Comparison of ENCODE assay signal across 13 cellular contexts in the genomic region with DNA sequence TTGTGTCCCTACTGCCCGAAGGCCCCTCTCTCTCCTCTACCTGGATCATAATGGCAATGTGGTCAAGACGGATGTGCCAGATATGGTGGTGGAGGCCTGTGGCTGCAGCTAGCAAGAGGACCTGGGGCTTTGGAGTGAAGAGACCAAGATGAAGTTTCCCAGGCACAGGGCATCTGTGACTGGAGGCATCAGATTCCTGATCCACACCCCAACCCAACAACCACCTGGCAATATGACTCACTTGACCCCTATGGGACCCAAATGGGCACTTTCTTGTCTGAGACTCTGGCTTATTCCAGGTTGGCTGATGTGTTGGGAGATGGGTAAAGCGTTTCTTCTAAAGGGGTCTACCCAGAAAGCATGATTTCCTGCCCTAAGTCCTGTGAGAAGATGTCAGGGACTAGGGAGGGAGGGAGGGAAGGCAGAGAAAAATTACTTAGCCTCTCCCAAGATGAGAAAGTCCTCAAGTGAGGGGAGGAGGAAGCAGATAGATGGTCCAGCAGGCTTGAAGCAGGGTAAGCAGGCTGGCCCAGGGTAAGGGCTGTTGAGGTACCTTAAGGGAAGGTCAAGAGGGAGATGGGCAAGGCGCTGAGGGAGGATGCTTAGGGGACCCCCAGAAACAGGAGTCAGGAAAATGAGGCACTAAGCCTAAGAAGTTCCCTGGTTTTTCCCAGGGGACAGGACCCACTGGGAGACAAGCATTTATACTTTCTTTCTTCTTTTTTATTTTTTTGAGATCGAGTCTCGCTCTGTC. TPM values are rescaled to one million over a fixed set of nuclear protein-coding genes. Genes with fewer than 3 reads are reported as not detected.
DNase-seq lines count a peak whose midpoint lies in the region; ATAC-seq and TF ChIP-seq lines count a peak whose summit lies in the region.
"Had no signal": no experiment of that assay in that cellular context is flagged by ENCODE, and none has a peak within 500 bp of the region (broad histone marks: within the 10 kb centered on the region; RNA-seq: fewer than 3 reads in every experiment).

No MANE protein-coding gene starts in this region.

- ATAC-seq in naive thymus-derived CD4-positive, alpha-beta T cell: no peak
- ATAC-seq in GM19351 (IDR thresholded peaks at IDR 0.05; ENCODE audit: unreplicated experiment) (no peak), T-cell (replicated peaks in 1 of 4) (no peak)
- ATAC-seq: left lung had no signal

- DNase-seq in BE2C (no peak), H9 (no peak), astrocyte of the spinal cord (ENCODE audit: low read depth, low spot score) (no peak), CD14-positive monocyte (ENCODE audit: low spot score) (no peak), T-cell (no peak)
- DNase-seq in naive thymus-derived CD4-positive, alpha-beta T cell: no peak
- DNase-seq: left lung, NCI-H524 treated with DMSO at 0.1 percent for 48 hours had no signal

- peaks cover 34% of the 10 kb centered on the region for H3K23me2 ChIP-seq in H9 (ENCODE audit: insufficient read length, low read depth, low read length, poor library complexity, severe bottlenecking)

- H3K79me2 ChIP-seq in H9 (ENCODE audit: insufficient read depth, low read length): no peaks in the 10 kb centered on the region

- no peaks in the 10 kb centered on the region for H3K9me3 Mint-ChIP-seq in H9
- peaks cover 0 to 2% (median 0%) of the 10 kb centered on the region in 11 donors for H3K9me3 Mint-ChIP-seq in naive thymus-derived CD4-positive, alpha-beta T cell
- peaks cover 0 to 6% (median 1%) of the 10 kb centered on the region in 7 donors for H3K9me3 Mint-ChIP-seq in CD14-positive monocyte
- H3K9me3 Mint-ChIP-seq in T-cell: no peaks in the 10 kb centered on the region
- H3K9me3 Mint-ChIP-seq: activated naive CD8-positive, alpha-beta T cell treated with anti-CD3 and anti-CD28 coated beads, Interleukin-2, amount 50 U/mL, for 24 hours; effector memory CD8-positive, alpha-beta T cell; naive B cell had no signal

- peak overlapping the region in 2 of 3 experiments; percentile 24 to 79; a peak in 1 of 7 replicates for H3K27ac Mint-ChIP-seq in H9
- H3K27ac Mint-ChIP-seq in naive thymus-derived CD4-positive, alpha-beta T cell: peak overlapping the region in 5 of 9 donors; percentile 9 to 58 (median 42)
- peak overlapping the region in 1 of 7 donors; percentile 61 for H3K27ac Mint-ChIP-seq in CD14-positive monocyte
- H3K27ac Mint-ChIP-seq in T-cell: no peak overlapping the region

- TF ChIP-seq CTCF in BE2C (IDR thresholded peaks at IDR 0.05; ENCODE audit: low read depth, low read length) (no peak), H9 (conservative IDR thresholded peaks at IDR 0.05) (no peak), astrocyte of the spinal cord (IDR thresholded peaks at IDR 0.05; ENCODE audit: low read depth, low read length) (no peak), CD14-positive monocyte (IDR thresholded peaks at IDR 0.05) (no peak)

- intact Hi-C loops in naive thymus-derived CD4-positive, alpha-beta T cell (cut with micrococcal nuclease): loop anchor here (1.0 to 10.0 kb wide), 5 partner anchors 150 to 345 kb away; partner anchors contain the start of genes LRP1 (in 1 of the 2), OS9 (in 1 of the 2) and STAT6 (in 1 of the 2)
- intact Hi-C loops in CD14-positive monocyte (cut with micrococcal nuclease): loop anchor here (5.0 to 10.0 kb wide), 2 partner anchors 152 to 175 kb away; partner anchors contain the start of gene B4GALNT1 (in 1 of the 2)

- no peak overlapping the region for H3K27ac ChIP-seq in H9 (ENCODE audit: insufficient read length, low read depth, low read length)
- no peak overlapping the region for H3K27ac ChIP-seq in naive thymus-derived CD4-positive, alpha-beta T cell (ENCODE audit: low read depth, low read length)
- H3K27ac ChIP-seq: left lung had no signal

- H3K4me3 Mint-ChIP-seq in H9 (peak overlapping the region; percentile 69 to 84), CD14-positive monocyte (no peak overlapping the region), T-cell (no peak overlapping the region)
- H3K4me3 Mint-ChIP-seq in naive thymus-derived CD4-positive, alpha-beta T cell: peak overlapping the region in 1 of 10 donors; percentile 25

- no peak overlapping the region for H2BK20ac ChIP-seq in H9 (ENCODE audit: low read depth, low read length, poor library complexity, severe bottlenecking)

- H3K4me1 ChIP-seq in BE2C (peaks cover 9% of the 10 kb centered on the region), H9 (ENCODE audit: insufficient read depth, low read length) (no peaks in the 10 kb centered on the region; the same call in 1 of the 2 replicates)
- peaks cover 14 to 24% of the 10 kb centered on the region in 2 donors for H3K4me1 ChIP-seq in naive thymus-derived CD4-positive, alpha-beta T cell (ENCODE audit: control insufficient read depth in 2 of 2, insufficient read depth in 2 of 2, low read length in 2 of 2)

- no CpG with 5 or more reads among the region's 6 CpGs for WGBS in H9 (ENCODE audit: extremely low coverage, insufficient read length, low lambda C conversion rate)

- H3K9me3 ChIP-seq in BE2C (no peaks in the 10 kb centered on the region), H9 (ENCODE audit: control insufficient read depth, low read depth, low read length) (no peaks in the 10 kb centered on the region)
- no peaks in the 10 kb centered on the region for H3K9me3 ChIP-seq in naive thymus-derived CD4-positive, alpha-beta T cell (ENCODE audit: control insufficient read depth in 2 of 3, low read length in 3 of 3)
- H3K9me3 ChIP-seq: left lung had no signal

- peak overlapping the region; percentile 84 for H3K4me2 ChIP-seq in H9 (ENCODE audit: insufficient read depth, insufficient read length, low read length)

- H2BK5ac ChIP-seq in H9 (ENCODE audit: insufficient read length, low read length): no peak overlapping the region

- H3K56ac ChIP-seq in H9 (ENCODE audit: insufficient read length, low read depth, low read length): no peak overlapping the region

- no peaks in the 10 kb centered on the region for H4K20me1 ChIP-seq in H9 (ENCODE audit: control insufficient read depth, insufficient read depth, insufficient read length)

- H4K8ac ChIP-seq in H9 (replicated peaks; ENCODE audit: insufficient read length, low read depth, low read length): no peak overlapping the region

- no peaks in the 10 kb centered on the region for H3K79me1 ChIP-seq in H9 (ENCODE audit: insufficient read depth, low read depth, low read length, poor library complexity, severe bottlenecking)

- no peak overlapping the region for H2AFZ ChIP-seq in H9 (ENCODE audit: low read length)

- no peak overlapping the region for H2BK12ac ChIP-seq in H9 (ENCODE audit: insufficient read length, low read depth, low read length)

- no peaks in the 10 kb centered on the region for H3K36me3 ChIP-seq in BE2C
- no peaks in the 10 kb centered on the region for H3K36me3 ChIP-seq in naive thymus-derived CD4-positive, alpha-beta T cell (ENCODE audit: control insufficient read depth in 2 of 3, insufficient read depth in 3 of 3, low read length in 3 of 3)
- H3K36me3 ChIP-seq: left lung had no signal

- peak overlapping the region; percentile 44 for H3K4me3 ChIP-seq in BE2C (ENCODE audit: low read depth, low read length)
- H3K4me3 ChIP-seq in astrocyte of the spinal cord (ENCODE audit: low read depth, low read length): peak overlapping the region; percentile 14
- no peak overlapping the region for H3K4me3 ChIP-seq in naive thymus-derived CD4-positive, alpha-beta T cell (ENCODE audit: low read length)
- H3K4me3 ChIP-seq: left lung had no signal

- H3K27me3 ChIP-seq in BE2C (peaks cover 6% of the 10 kb centered on the region), H9 (ENCODE audit: insufficient read depth, low read length) (no peaks in the 10 kb centered on the region)
- no peaks in the 10 kb centered on the region for H3K27me3 ChIP-seq in naive thymus-derived CD4-positive, alpha-beta T cell (ENCODE audit: control insufficient read depth in 2 of 2, insufficient read depth in 2 of 2, low read length in 2 of 2)

- H3K4ac ChIP-seq in H9 (ENCODE audit: low read depth, low read length): no peak overlapping the region

- in situ Hi-C loops in astrocyte of the spinal cord (cut with HindIII; ENCODE audit: low sequenced_read_pairs): no loop called here

- H3K36me3 Mint-ChIP-seq in H9 (ENCODE audit: insufficient read depth in 1 of 3, low read depth in 3 of 3): no peaks in the 10 kb centered on the region; a peak in 2 of 7 replicates
- H3K36me3 Mint-ChIP-seq in naive thymus-derived CD4-positive, alpha-beta T cell: no peaks in the 10 kb centered on the region
- peaks cover 2% of the 10 kb centered on the region in 2 donors for H3K36me3 Mint-ChIP-seq in CD14-positive monocyte
- no peaks in the 10 kb centered on the region for H3K36me3 Mint-ChIP-seq in T-cell
- H3K36me3 Mint-ChIP-seq: naive B cell had no signal

- POLR2A ChIA-PET in naive thymus-derived CD4-positive, alpha-beta T cell (lab: Charles Lee): interaction anchor here (0.6 kb wide), 1 partner anchor 216 kb away, joined by 3 read pairs; no protein-coding TSS in a partner anchor
- POLR2A ChIA-PET in T-cell (lab: Charles Lee): no interaction called here

- no peak overlapping the region for H2BK120ac ChIP-seq in H9 (ENCODE audit: low read depth, low read length, poor library complexity, severe bottlenecking)

- H3K18ac ChIP-seq in H9 (ENCODE audit: insufficient read length, low read depth, low read length): no peak overlapping the region

- no peak overlapping the region for H4K91ac ChIP-seq in H9 (ENCODE audit: insufficient read length, low read depth, low read length)

- no peak overlapping the region for H3T11ph ChIP-seq in H9 (ENCODE audit: low read length)

- 0 out of 2 replicates have a peak overlapping the region, but pooled peaks have one; percentile 6 for H3K14ac ChIP-seq in H9 (ENCODE audit: insufficient read depth, low read length)

- H2AK5ac ChIP-seq in H9 (ENCODE audit: insufficient read length, low read length): no peak overlapping the region

- H3K4me1 Mint-ChIP-seq in H9 (peaks cover 46 to 53% of the 10 kb centered on the region in 2 experiments), CD14-positive monocyte (peaks cover 44% of the 10 kb centered on the region), T-cell (peaks cover 27 to 49% (median 33%) of the 10 kb centered on the region in 3 donors)
- peaks cover 29 to 42% (median 32%) of the 10 kb centered on the region in 7 donors for H3K4me1 Mint-ChIP-seq in naive thymus-derived CD4-positive, alpha-beta T cell

- H3K27me3 Mint-ChIP-seq in H9 (ENCODE audit: low read depth) (peaks cover 4% of the 10 kb centered on the region), CD14-positive monocyte (ENCODE audit: low read depth in 3 of 3) (peaks cover 21 to 36% (median 30%) of the 10 kb centered on the region in 3 donors), T-cell (peaks cover 0 to 12% of the 10 kb centered on the region in 2 donors)
- H3K27me3 Mint-ChIP-seq in naive thymus-derived CD4-positive, alpha-beta T cell: peaks cover 0 to 18% (median 6%) of the 10 kb centered on the region in 5 donors
- H3K27me3 Mint-ChIP-seq: naive B cell had no signal

- H3K23ac ChIP-seq in H9 (ENCODE audit: insufficient read length, low read depth, low read length): no peak overlapping the region

- H2BK15ac ChIP-seq in H9 (ENCODE audit: low read depth, low read length): no peak overlapping the region

- CTCF ChIA-PET in naive thymus-derived CD4-positive, alpha-beta T cell (lab: Charles Lee): interaction anchor here (0.6 to 6.5 kb wide), 4 partner anchors 10 to 192 kb away, joined by 3 to 101 read pairs (median 3); partner anchors contain the start of gene ARHGAP9
- CTCF ChIA-PET in T-cell (lab: Charles Lee): interaction anchor here (0.5 to 1.2 kb wide), 3 partner anchors 35 to 192 kb away, joined by 3 to 5 read pairs (median 3); no protein-coding TSS in a partner anchor

- no peak overlapping the region for H4K5ac ChIP-seq in H9 (ENCODE audit: insufficient read length, low read depth, low read length)

- no peak overlapping the region for H3K9ac ChIP-seq in H9 (ENCODE audit: extremely low read depth, insufficient read length, low read length)

RNA-seq across cellular contexts. Expression of gene INHBE, which starts 1.8 kb away (rescaled TPM):
- polyA plus RNA-seq in BE2C (2012; ENCODE audit: insufficient read depth, insufficient read length, low read depth): 12.7 TPM
- 9.6 and 10.1 TPM in 2 replicates for total RNA-seq in H9 (2021)
- total RNA-seq in naive thymus-derived CD4-positive, alpha-beta T cell: under 1 TPM in 1 of 5 experiments, not detected in 4; 0.12 TPM
- polyA plus RNA-seq in naive thymus-derived CD4-positive, alpha-beta T cell: not detected
- polyA plus RNA-seq in CD14-positive monocyte: not detected
- under 1 TPM in 3 of 5 donors, not detected in 2; 0.09 to 0.13 (median 0.12) TPM for total RNA-seq in T-cell

RNA-seq across cellular contexts. Expression of gene GLI1, which starts 2.7 kb away (rescaled TPM):
- 1.5 TPM for polyA plus RNA-seq in BE2C (2012; ENCODE audit: insufficient read depth, insufficient read length, low read depth)
- total RNA-seq in H9 (2021) (25.8 and 28.4 TPM in 2 replicates), T-cell (1 to 10 TPM in 2 of 5 donors, under 1 TPM in 3; 0.53 to 1.6 (median 0.82) TPM)
- total RNA-seq in naive thymus-derived CD4-positive, alpha-beta T cell: 1 to 10 TPM in 2 of 5 experiments, under 1 TPM in 3; 0.39 to 1.4 (median 0.45) TPM
- not detected for polyA plus RNA-seq in naive thymus-derived CD4-positive, alpha-beta T cell
- polyA plus RNA-seq in CD14-positive monocyte: not detected

RNA-seq across cellular contexts. Expression of gene INHBC, which starts 22.3 kb away (rescaled TPM):
- polyA plus RNA-seq in BE2C (2012; ENCODE audit: insufficient read depth, insufficient read length, low read depth): not detected
- total RNA-seq in H9 (2021): not detected in 2 replicates
- total RNA-seq in naive thymus-derived CD4-positive, alpha-beta T cell: under 1 TPM in 1 of 5 experiments, not detected in 4; 0.16 TPM
- not detected for polyA plus RNA-seq in naive thymus-derived CD4-positive, alpha-beta T cell
- polyA plus RNA-seq in CD14-positive monocyte: not detected
- total RNA-seq in T-cell: under 1 TPM in 3 of 5 donors, not detected in 2; 0.13 to 0.23 (median 0.18) TPM
- total RNA-seq: left lung, RPMI7951 had no signal

RNA-seq across cellular contexts. Expression of gene ARHGAP9, which starts 22.8 kb away (rescaled TPM):
- 1.4 TPM for polyA plus RNA-seq in BE2C (2012; ENCODE audit: insufficient read depth, insufficient read length, low read depth)
- total RNA-seq in H9 (2021) (3.7 and 4.4 TPM in 2 replicates), T-cell (100 to 1,000 TPM; 198 to 413 (median 243) TPM)
- 100 to 1,000 TPM; 201 to 366 (median 347) TPM for total RNA-seq in naive thymus-derived CD4-positive, alpha-beta T cell
- 100 to 1,000 TPM; 198 to 283 TPM for polyA plus RNA-seq in naive thymus-derived CD4-positive, alpha-beta T cell
- 100 to 1,000 TPM; 211 to 213 TPM for polyA plus RNA-seq in CD14-positive monocyte
- total RNA-seq: RPMI7951 had no signal

RNA-seq across cellular contexts. Expression of gene R3HDM2, which starts 26.1 kb away (rescaled TPM):
- 83.2 TPM for polyA plus RNA-seq in BE2C (2012; ENCODE audit: insufficient read depth, insufficient read length, low read depth)
- total RNA-seq in H9 (2021): 43.9 and 45.4 TPM in 2 replicates
- total RNA-seq in naive thymus-derived CD4-positive, alpha-beta T cell: 100 to 1,000 TPM in 4 of 5 experiments, 10 to 100 TPM in 1; 74.9 to 145 (median 120) TPM
- 10 to 100 TPM; 13.7 to 25.8 TPM for polyA plus RNA-seq in naive thymus-derived CD4-positive, alpha-beta T cell
- 1 to 10 TPM; 4.2 to 7.3 TPM for polyA plus RNA-seq in CD14-positive monocyte
- 100 to 1,000 TPM in 2 of 5 donors, 10 to 100 TPM in 3; 88.3 to 122 (median 94.7) TPM for total RNA-seq in T-cell

Comparison
In these comparisons a context has a peak if more than half of its experiments do, and no peak if none do; other contexts are left out.
1. H3K27ac Mint-ChIP-seq: peak in H9 (2 of 3) and naive thymus-derived CD4-positive, alpha-beta T cell (5 of 9); none in T-cell (0 of 2).
2. H3K4me3 Mint-ChIP-seq: peak in H9 (2 of 2); none in CD14-positive monocyte (0 of 2) and T-cell (0 of 3).
3. RNA of gene GLI1, which starts 2.7 kb away (total RNA-seq): 25.8 to 28.4 TPM in H9; 0.53 to 1.6 TPM in T-cell and 0.39 to 1.4 TPM in naive thymus-derived CD4-positive, alpha-beta T cell; every median in the first group is over 10 times any median in the second.